ENCODE assay signal across 13 cellular contexts in genomic region chr3:170111147-170111771, GRCh38.
"Had no signal": no experiment of that assay in that cellular context is flagged by ENCODE, and none has a peak within 500 bp of the region (broad histone marks: within the 10 kb centered on the region; RNA-seq: fewer than 3 reads in every experiment).

No MANE protein-coding gene starts in this region.

- H3K9me3 Mint-ChIP-seq: activated T-cell treated with anti-CD3 and anti-CD28 coated beads, Interleukin-2, amount 50 U/mL, for 72 hours; endodermal cell; nephron progenitor cell had no signal

- H3K27ac ChIP-seq: brain microvascular endothelial cell had no signal

- DNase-seq: activated CD4-positive, CD25-positive, alpha-beta regulatory T cell; activated CD8-positive, alpha-beta memory T cell treated with anti-CD3 and anti-CD28 coated beads, Interleukin-2, amount 10 ng/mL, durations not matched to agents 7 days and 5 days; activated naive CD4-positive, alpha-beta T cell; activated T-cell treated with anti-CD3 and anti-CD28 coated beads, Interleukin-2, amount 50 U/mL, for 72 hours; amygdala; brain microvascular endothelial cell; endodermal cell; hypothalamus; nephron progenitor cell; stimulated activated CD4-positive, alpha-beta T cell treated with anti-CD3 and anti-CD28 coated beads, Interleukin-2, amount 100 ng/mL, for 48 hours had no signal

- H3K27ac Mint-ChIP-seq: activated CD8-positive, alpha-beta memory T cell treated with anti-CD3 and anti-CD28 coated beads, Interleukin-2, amount 10 ng/mL, durations not matched to agents 7 days and 5 days; endodermal cell; nephron progenitor cell had no signal

- H3K4me3 Mint-ChIP-seq: activated CD8-positive, alpha-beta memory T cell treated with anti-CD3 and anti-CD28 coated beads, Interleukin-2, amount 10 ng/mL, durations not matched to agents 7 days and 5 days; activated T-cell treated with anti-CD3 and anti-CD28 coated beads, Interleukin-2, amount 50 U/mL, for 72 hours; endodermal cell; nephron progenitor cell had no signal

- H3K27me3 Mint-ChIP-seq: activated CD8-positive, alpha-beta memory T cell treated with anti-CD3 and anti-CD28 coated beads, Interleukin-2, amount 10 ng/mL, durations not matched to agents 7 days and 5 days had no signal

- H3K27me3 ChIP-seq: brain microvascular endothelial cell had no signal

- ATAC-seq: activated CD8-positive, alpha-beta memory T cell treated with anti-CD3 and anti-CD28 coated beads, Interleukin-2, amount 10 ng/mL, durations not matched to agents 7 days and 5 days; activated T-cell treated with anti-CD3 and anti-CD28 coated beads, Interleukin-2, amount 50 U/mL, for 72 hours; esophagus mucosa; SK-N-SH treated with all-trans-retinoic acid at 6 μM for 48 hours had no signal

- H3K4me1 Mint-ChIP-seq: endodermal cell, nephron progenitor cell had no signal

- H3K4me3 ChIP-seq: lung had no signal
